ENCODE assay signal across 10 cellular contexts in the genomic region with DNA sequence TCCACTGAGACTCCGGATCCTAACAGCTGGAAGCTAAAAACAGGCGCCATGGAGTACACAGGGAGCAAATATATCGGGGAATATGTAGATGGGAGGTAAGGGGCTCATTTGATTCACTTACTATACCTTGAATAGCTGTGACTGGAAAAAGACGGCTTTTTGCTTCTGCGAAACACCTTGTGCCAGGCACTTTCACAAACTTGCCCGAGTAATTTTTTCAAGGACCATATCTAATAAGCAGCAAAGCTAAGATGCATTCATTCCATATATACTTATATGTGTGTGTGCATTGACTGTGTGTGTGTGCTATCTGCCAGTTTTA. TPM values are rescaled to one million over a fixed set of nuclear protein-coding genes. Genes with fewer than 3 reads are reported as not detected.
DNase-seq lines count a peak whose midpoint lies in the region; ATAC-seq and TF ChIP-seq lines count a peak whose summit lies in the region.
"Had no signal": no experiment of that assay in that cellular context is flagged by ENCODE, and none has a peak within 500 bp of the region (broad histone marks: within the 10 kb centered on the region; RNA-seq: fewer than 3 reads in every experiment).

No MANE protein-coding gene starts in this region.

- H2BK120ac ChIP-seq in mesenchymal stem cell (ENCODE audit: low read depth, low read length) = no peak overlapping the region

- peak overlapping the region; percentile 97 for H3K9ac ChIP-seq in mesenchymal stem cell (ENCODE audit: low read length)

- no peak overlapping the region for H2AK5ac ChIP-seq in mesenchymal stem cell (ENCODE audit: low read length, severe bottlenecking)

- intact Hi-C loops in left ventricle myocardium superior (cut with micrococcal nuclease) = no loop called here
- intact Hi-C loops in uterus (cut with DNase I; ENCODE audit: low total_unique reads) = no loop called here

- H3K9me3 ChIP-seq in cardiac muscle cell (ENCODE audit: low read depth) (no peaks in the 10 kb centered on the region), mesenchymal stem cell (ENCODE audit: control insufficient read depth, low read length) (peaks cover 8% of the 10 kb centered on the region), uterus (no peaks in the 10 kb centered on the region)

- WGBS in mesenchymal stem cell = 50% methylated on average over 4 of the region's 6 CpGs

- H3K4me2 ChIP-seq in mesenchymal stem cell (ENCODE audit: low read length, poor library complexity, severe bottlenecking) = peak overlapping the region; percentile 85

- H3K27me3 ChIP-seq in cardiac muscle cell (peaks cover 7% of the 10 kb centered on the region), mesenchymal stem cell (ENCODE audit: control insufficient read depth in 1 of 2, insufficient read depth in 1 of 2, low read length in 2 of 2) (peaks cover 13 to 24% of the 10 kb centered on the region in 2 experiments), uterus (no peaks in the 10 kb centered on the region)

- peaks cover 19% of the 10 kb centered on the region for H3K79me1 ChIP-seq in mesenchymal stem cell (replicated peaks; ENCODE audit: low read length, poor library complexity, severe bottlenecking)

- H4K91ac ChIP-seq in mesenchymal stem cell (ENCODE audit: low read length) = no peak overlapping the region

- no peak overlapping the region for H3K27ac ChIP-seq in cardiac muscle cell
- H3K27ac ChIP-seq in mesenchymal stem cell (ENCODE audit: low read length, poor library complexity, severe bottlenecking) = no peak overlapping the region
- no peak overlapping the region for H3K27ac ChIP-seq in uterus

- peak overlapping the region; percentile 67 for H2AFZ ChIP-seq in mesenchymal stem cell (ENCODE audit: low read depth, low read length)

- no peak for DNase-seq in cardiac muscle cell (ENCODE audit: low read depth in 1 of 2, low spot score in 1 of 2)
- DNase-seq in left ventricle myocardium superior = no peak
- DNase-seq in astrocyte of the spinal cord (ENCODE audit: low read depth, low spot score) = no peak
- DNase-seq in mesenchymal stem cell = no peak
- no peak for DNase-seq in uterus
- no peak for DNase-seq in omental fat pad (ENCODE audit: low spot score)
- no peak for DNase-seq in midbrain (lab: John Stamatoyannopoulos, UW)

- TF ChIP-seq POLR2A in uterus (IDR thresholded peaks at IDR 0.05) = no peak

- H3K14ac ChIP-seq in mesenchymal stem cell (ENCODE audit: low read length in 2 of 2) = no peak overlapping the region

- H3K4me3 ChIP-seq in cardiac muscle cell (peak overlapping the region; percentile 74), astrocyte of the spinal cord (ENCODE audit: low read depth, low read length) (peak overlapping the region; percentile 92), mesenchymal stem cell (ENCODE audit: insufficient read depth in 1 of 2, low read depth in 1 of 2, low read length in 2 of 2) (peak overlapping the region in 1 of 2 experiments; percentile 95), uterus (peak overlapping the region; percentile 83 to 97)

- H3K18ac ChIP-seq in mesenchymal stem cell (ENCODE audit: low read depth in 1 of 2, low read length in 2 of 2) = no peak overlapping the region

- no peak for TF ChIP-seq CTCF in cardiac muscle cell (IDR thresholded peaks at IDR 0.05; ENCODE audit: low read depth, low read length)
- TF ChIP-seq CTCF in astrocyte of the spinal cord (IDR thresholded peaks at IDR 0.05; ENCODE audit: low read depth, low read length) = no peak
- no peak for TF ChIP-seq CTCF in uterus (IDR thresholded peaks at IDR 0.05)
- TF ChIP-seq CTCF in omental fat pad (IDR thresholded peaks at IDR 0.05) = no peak

- H2BK5ac ChIP-seq in mesenchymal stem cell (ENCODE audit: low read depth, low read length, poor library complexity, severe bottlenecking) = no peak overlapping the region

- no peaks in the 10 kb centered on the region for H3K4me1 ChIP-seq in cardiac muscle cell (ENCODE audit: low read depth)
- no peaks in the 10 kb centered on the region for H3K4me1 ChIP-seq in mesenchymal stem cell (ENCODE audit: control insufficient read depth, insufficient read depth, low read depth, low read length)
- no peaks in the 10 kb centered on the region for H3K4me1 ChIP-seq in uterus

- H3K4ac ChIP-seq in mesenchymal stem cell (ENCODE audit: low read depth in 1 of 2, low read length in 2 of 2) = no peak overlapping the region

- in situ Hi-C loops in astrocyte of the spinal cord (cut with HindIII; ENCODE audit: low sequenced_read_pairs) = no loop called here

- ATAC-seq in left ventricle myocardium superior = no peak
- ATAC-seq in GM18519 (IDR thresholded peaks at IDR 0.05; ENCODE audit: low FRiP score, unreplicated experiment) = no peak
- no peak for ATAC-seq in omental fat pad (ENCODE audit: low FRiP score)

- no peak overlapping the region for H2BK12ac ChIP-seq in mesenchymal stem cell (ENCODE audit: low read length in 2 of 2)

- no peak overlapping the region for H4K8ac ChIP-seq in mesenchymal stem cell (ENCODE audit: low read length)

- no peak overlapping the region for H2BK15ac ChIP-seq in mesenchymal stem cell (ENCODE audit: low read depth, poor library complexity, severe bottlenecking)

- H3K23ac ChIP-seq in mesenchymal stem cell (ENCODE audit: low read length in 2 of 2) = no peak overlapping the region

- no peaks in the 10 kb centered on the region for H3K36me3 ChIP-seq in cardiac muscle cell
- H3K36me3 ChIP-seq in mesenchymal stem cell (ENCODE audit: control insufficient read depth in 1 of 2, insufficient read depth in 2 of 2, low read depth in 1 of 2, low read length in 2 of 2) = no peaks in the 10 kb centered on the region
- no peaks in the 10 kb centered on the region for H3K36me3 ChIP-seq in uterus

RNA-seq across cellular contexts. Expression of a gene that starts 0.2 kb away (rescaled TPM):
- total RNA-seq in cardiac muscle cell = 0.63 TPM in 1 of 2 replicates, not detected in the other
- polyA plus RNA-seq in cardiac muscle cell = not detected in 2 replicates
- total RNA-seq in left ventricle myocardium superior = not detected
- not detected for polyA plus RNA-seq in mesenchymal stem cell (2013, experiment 1 of 2)
- polyA plus RNA-seq in mesenchymal stem cell (2013, experiment 2 of 2) = not detected
- total RNA-seq in uterus = 10 to 100 TPM in 1 of 4 donors, 1 to 10 TPM in 1, not detected in 2; 1.8 to 12.6 TPM
- total RNA-seq in omental fat pad = not detected
- total RNA-seq: Daoy, HT-29 had no signal

RNA-seq across cellular contexts. Expression of a gene that starts 0.3 kb away (rescaled TPM):
- total RNA-seq in cardiac muscle cell (86.9 and 116 TPM in 2 replicates), left ventricle myocardium superior (321 TPM), uterus (10 to 100 TPM; 22.8 to 39.2 (median 31.4) TPM), omental fat pad (10 to 100 TPM; 22.8 to 41.7 (median 30.0) TPM)
- polyA plus RNA-seq in cardiac muscle cell = 287 and 336 TPM in 2 replicates
- 86.5 TPM for polyA plus RNA-seq in mesenchymal stem cell (2013, experiment 1 of 2)
- 89.6 TPM for polyA plus RNA-seq in mesenchymal stem cell (2013, experiment 2 of 2)
